9 cellular contexts compared by ENCODE assay signal in genomic region chr12:132222096-132222807, GRCh38.
DNase-seq lines count a peak whose midpoint lies in the region; ATAC-seq, FAIRE-seq and TF ChIP-seq lines count a peak whose summit lies in the region.
"Had no signal": no experiment of that assay in that cellular context is flagged by ENCODE, and none has a peak within 500 bp of the region (broad histone marks: within the 10 kb centered on the region; RNA-seq: fewer than 3 reads in every experiment).

No MANE protein-coding gene starts in this region.

- no peaks in the 10 kb centered on the region for H4K20me1 ChIP-seq in GM23248 (ENCODE audit: insufficient read depth)
- H4K20me1 ChIP-seq in GM12878 (ENCODE audit: control insufficient read depth, insufficient read depth): no peaks in the 10 kb centered on the region

- H3K27ac ChIP-seq in GM23248: no peak overlapping the region
- no peak overlapping the region for H3K27ac ChIP-seq in SJSA1
- no peak overlapping the region for H3K27ac ChIP-seq in GM12878 (ENCODE audit: control insufficient read depth, insufficient read depth)
- H3K27ac ChIP-seq: neutrophil had no signal

- TF ChIP-seq CTCF in AG04449 (IDR thresholded peaks at IDR 0.05; ENCODE audit: insufficient read depth, low read length, missing control alignments) (no peak), GM12878 (IDR thresholded peaks at IDR 0.05 in 2 of 3, conservative IDR thresholded peaks at IDR 0.05 in 1 of 3; ENCODE audit: control insufficient read depth in 2 of 3, extremely low read depth in 1 of 3, insufficient read depth in 1 of 3, low read depth in 3 of 3, low read length in 3 of 3) (no peak), omental fat pad (IDR thresholded peaks at IDR 0.05) (no peak), osteocyte (IDR thresholded peaks at IDR 0.05) (no peak)

- no peaks in the 10 kb centered on the region for H3K9me3 Mint-ChIP-seq in osteocyte (ENCODE audit: unreplicated experiment)

- no peak for TF ChIP-seq POLR2A in GM12878 (IDR thresholded peaks at IDR 0.05; ENCODE audit: low read depth, low read length)

- POLR2A ChIA-PET in AG04449 (lab: Yijun Ruan, JAX) (no interaction called here), GM12878 (lab: Charles Lee) (no interaction called here)

- no peak overlapping the region for H3K4me3 Mint-ChIP-seq in osteocyte (ENCODE audit: unreplicated experiment)

- FAIRE-seq in GM12878 (lab: Jason Lieb, UNC): no peak

- H3K27me3 Mint-ChIP-seq in osteocyte (ENCODE audit: unreplicated experiment): peaks cover 3% of the 10 kb centered on the region

- WGBS in GM23248 (ENCODE audit: low coverage in 1 of 2, low lambda C conversion rate in 2 of 2, missing lambda C conversion rate in 2 of 2), 2 experiments: 16 to 19% methylated on average over 19 to 24 of the region's 24 CpGs
- WGBS in GM12878 (ENCODE audit: insufficient coverage, insufficient replicate concordance, low lambda C conversion rate, missing lambda C conversion rate): 12% methylated on average over 24 of the region's 24 CpGs

- DNase-seq in AG04449 (ENCODE audit: low read depth, low spot score) (peak; percentile 1), GM23248 (peak; percentile 56), SJSA1 (ENCODE audit: low read depth in 1 of 2, low spot score in 2 of 2) (peak; percentile 21 to 48), GM12878 (ENCODE audit: low read depth, low spot score) (peak; percentile 8), omental fat pad (ENCODE audit: low spot score) (no peak), osteocyte (ENCODE audit: extremely low spot score, unreplicated experiment) (no peak), NCI-H2081 treated with DMSO at 0.1 percent for 48 hours (lab: John Stamatoyannopoulos, UW) (no peak)
- DNase-seq in activated CD4-positive, CD25-positive, alpha-beta regulatory T cell treated with anti-CD3 and anti-CD28 coated beads, Interleukin-2, amount 50 U/mL, for 72 hours: no peak

- no peak for TF ChIP-seq RAD21 in GM12878 (IDR thresholded peaks at IDR 0.05; ENCODE audit: insufficient read depth, low read depth, low read length)

- no peak overlapping the region for H3K27ac Mint-ChIP-seq in osteocyte (ENCODE audit: unreplicated experiment)

- H3K4me3 ChIP-seq in AG04449 (ENCODE audit: low read depth, low read length) (no peak overlapping the region), GM23248 (no peak overlapping the region), SJSA1 (no peak overlapping the region), GM12878 (no peak overlapping the region)

- no peaks in the 10 kb centered on the region for H3K4me1 ChIP-seq in GM23248 (ENCODE audit: insufficient read depth)
- H3K4me1 ChIP-seq in SJSA1 (replicated peaks): no peaks in the 10 kb centered on the region
- no peaks in the 10 kb centered on the region for H3K4me1 ChIP-seq in GM12878 (ENCODE audit: control insufficient read depth, insufficient read depth, low read length)

- H3K36me3 Mint-ChIP-seq in osteocyte (ENCODE audit: unreplicated experiment): no peaks in the 10 kb centered on the region

- H3K4me2 ChIP-seq in GM23248 (ENCODE audit: unreplicated experiment) (no peak overlapping the region), GM12878 (ENCODE audit: control insufficient read depth, insufficient read depth) (no peak overlapping the region)

- in situ Hi-C loops in GM23248 (cut with MboI) (no loop called here), GM12878 (cut with MboI) (no loop called here)

- H3F3A ChIP-seq in GM23248 (ENCODE audit: insufficient read depth): no peaks in the 10 kb centered on the region

- H3K9ac ChIP-seq in GM23248 (no peak overlapping the region), GM12878 (ENCODE audit: control insufficient read depth, insufficient read depth, low read length) (no peak overlapping the region)

- H3K9me2 ChIP-seq in GM23248 (ENCODE audit: insufficient read depth): no peaks in the 10 kb centered on the region

- peaks cover 12% of the 10 kb centered on the region; the same call in 1 of the 2 replicates for H3K27me3 ChIP-seq in GM23248 (replicated peaks; ENCODE audit: insufficient read depth)
- H3K27me3 ChIP-seq in SJSA1 (replicated peaks): no peaks in the 10 kb centered on the region
- H3K27me3 ChIP-seq in GM12878 (replicated peaks in 1 of 2; ENCODE audit: control insufficient read depth in 2 of 2, insufficient read depth in 2 of 2, low read length in 1 of 2): no peaks in the 10 kb centered on the region

- H3K79me2 ChIP-seq in GM23248 (ENCODE audit: insufficient read depth): no peaks in the 10 kb centered on the region
- H3K79me2 ChIP-seq in GM12878 (ENCODE audit: control insufficient read depth, insufficient read depth, low read length): no peaks in the 10 kb centered on the region

- SMC1A ChIA-PET in GM12878 (lab: Charles Lee; ENCODE audit: uncharacterized antibody, unreplicated experiment): no interaction called here

- no TSS peak for BruUV-seq in GM12878 (replicated peaks; lab: Mats Ljungman, UMichigan)

- RAD21 ChIA-PET in GM12878 (lab: Charles Lee; ENCODE audit: unreplicated experiment): interaction anchor here (0.6 kb wide), 1 partner anchor 192 kb away, joined by 4 read pairs; no protein-coding TSS in a partner anchor

- no peak for TF ChIP-seq EP300 in GM12878 (IDR thresholded peaks at IDR 0.05; ENCODE audit: borderline replicate concordance in 1 of 2, control insufficient read depth in 1 of 2, low read depth in 2 of 2, low read length in 2 of 2)

- H2AFZ ChIP-seq in GM23248 (no peak overlapping the region), GM12878 (ENCODE audit: control insufficient read depth, low read depth, low read length) (no peak overlapping the region)

- ATAC-seq in GM12878 (peak; percentile 27; the same call in 1 of the 3 replicates), omental fat pad (ENCODE audit: low FRiP score) (peak; percentile 19)

- intact Hi-C loops in GM12878 (cut with micrococcal nuclease; ENCODE audit: unreplicated experiment): no loop called here

- H3K9me3 ChIP-seq in GM23248 (ENCODE audit: low read depth) (no peaks in the 10 kb centered on the region), SJSA1 (replicated peaks) (no peaks in the 10 kb centered on the region), GM12878 (replicated peaks; ENCODE audit: control insufficient read depth, insufficient read depth, low read length) (no peaks in the 10 kb centered on the region; the same call in 1 of the 3 replicates)
- H3K9me3 ChIP-seq: neutrophil had no signal

- H3K4me1 Mint-ChIP-seq in osteocyte (ENCODE audit: unreplicated experiment): peaks cover 4% of the 10 kb centered on the region

- CTCF ChIA-PET in AG04449 (lab: Yijun Ruan, JAX) (no interaction called here), GM12878 (lab: Yijun Ruan, JAX) (interaction anchor here (0.7 kb wide), 1 partner anchor 31 kb away, joined by 4 read pairs; no protein-coding TSS in a partner anchor)

- H3K36me3 ChIP-seq in GM23248 (ENCODE audit: low read depth) (no peaks in the 10 kb centered on the region), SJSA1 (no peaks in the 10 kb centered on the region), GM12878 (ENCODE audit: control insufficient read depth in 2 of 2, insufficient read depth in 2 of 2, low read length in 1 of 2) (no peaks in the 10 kb centered on the region)
- H3K36me3 ChIP-seq: neutrophil had no signal

TF ChIP-seq in GM12878, 131 proteins besides CTCF, POLR2A, EP300 and RAD21:
- TF ChIP-seq SRF (IDR thresholded peaks at IDR 0.05; ENCODE audit: low read depth in 2 of 2, low read length in 2 of 2) (no peak), TARDBP (IDR thresholded peaks at IDR 0.05; ENCODE audit: borderline replicate concordance) (no peak), ZNF24 (IDR thresholded peaks at IDR 0.05) (no peak), NFXL1 (IDR thresholded peaks at IDR 0.05; ENCODE audit: borderline replicate concordance) (no peak), MEF2A (IDR thresholded peaks at IDR 0.05; ENCODE audit: insufficient read depth, low read depth, low read length) (no peak), RELA (IDR thresholded peaks at IDR 0.05; ENCODE audit: borderline replicate concordance, partially characterized antibody) (no peak)

Comparison
In these comparisons a context has a peak if more than half of its experiments do, and no peak if none do; other contexts are left out.
1. DNase-seq: peak in AG04449 (single experiment), GM23248 (single experiment), SJSA1 (2 of 2) and GM12878 (single experiment); none in omental fat pad (single experiment), osteocyte (single experiment), activated CD4-positive, CD25-positive, alpha-beta regulatory T cell treated with anti-CD3 and anti-CD28 coated beads, Interleukin-2, amount 50 U/mL, for 72 hours (single experiment) and NCI-H2081 treated with DMSO at 0.1 percent for 48 hours (single experiment).